ENCODE assay signal across 8 cellular contexts in genomic region chr5:150358261-150359095, GRCh38. TPM values are rescaled to one million over a fixed set of nuclear protein-coding genes. Genes with fewer than 3 reads are reported as not detected.
DNase-seq lines count a peak whose midpoint lies in the region; ATAC-seq and TF ChIP-seq lines count a peak whose summit lies in the region.

No MANE protein-coding gene starts in this region.

- peaks cover 40% of the 10 kb centered on the region for H3K36me3 Mint-ChIP-seq in activated T-helper 2 cell treated with anti-CD3 and anti-CD28 coated beads, Interferon-gamma antibody, Interleukin-2, Interleukin-4, amounts not matched to agents 10 μg/mL and 5 μg/mL and 100 μg/mL, durations not matched to agents 14 hours and 24 hours and 36 hours (ENCODE audit: low read depth)

- H3K4me1 ChIP-seq in cardiac muscle cell (ENCODE audit: low read depth): no peaks in the 10 kb centered on the region
- H3K4me1 ChIP-seq in tibial artery: peaks cover 0 to 21% (median 14%) of the 10 kb centered on the region in 4 donors

- H3K27me3 Mint-ChIP-seq in activated T-helper 2 cell treated with anti-CD3 and anti-CD28 coated beads, Interferon-gamma antibody, Interleukin-2, Interleukin-4, amounts not matched to agents 10 μg/mL and 5 μg/mL and 100 μg/mL, durations not matched to agents 14 hours and 24 hours and 36 hours (ENCODE audit: low read depth): peaks cover 4% of the 10 kb centered on the region

- peak overlapping the region; percentile 85 for H3K27ac Mint-ChIP-seq in activated T-helper 2 cell treated with anti-CD3 and anti-CD28 coated beads, Interferon-gamma antibody, Interleukin-2, Interleukin-4, amounts not matched to agents 10 μg/mL and 5 μg/mL and 100 μg/mL, durations not matched to agents 14 hours and 24 hours and 36 hours

- H3K27ac ChIP-seq in cardiac muscle cell (no peak overlapping the region), tibial artery (peak overlapping the region; percentile 62 to 67)

- TF ChIP-seq CTCF in cardiac muscle cell (IDR thresholded peaks at IDR 0.05; ENCODE audit: low read depth, low read length): no peak
- no peak for TF ChIP-seq CTCF in tibial artery (IDR thresholded peaks at IDR 0.05)

- DNase-seq in cardiac muscle cell (ENCODE audit: low read depth in 1 of 2, low spot score in 1 of 2): peak in 1 of 2 donors; percentile 15
- DNase-seq in left ventricle myocardium superior: no peak
- DNase-seq in activated T-helper 2 cell treated with anti-CD3 and anti-CD28 coated beads, Interferon-gamma antibody, Interleukin-2, Interleukin-4, amounts not matched to agents 10 μg/mL and 5 μg/mL and 100 μg/mL, durations not matched to agents 14 hours and 24 hours and 36 hours (ENCODE audit: low spot score): no peak
- DNase-seq in kidney glomerular epithelial cell (lab: John Stamatoyannopoulos, UW): peak; percentile 53
- no peak for DNase-seq in tibial artery
- DNase-seq in epidermal melanocyte (ENCODE audit: insufficient read length, low spot score): no peak
- no peak for DNase-seq in pons (ENCODE audit: low spot score)

- H3K9me3 Mint-ChIP-seq in activated T-helper 2 cell treated with anti-CD3 and anti-CD28 coated beads, Interferon-gamma antibody, Interleukin-2, Interleukin-4, amounts not matched to agents 10 μg/mL and 5 μg/mL and 100 μg/mL, durations not matched to agents 14 hours and 24 hours and 36 hours: no peaks in the 10 kb centered on the region

- H3K4me1 Mint-ChIP-seq in activated T-helper 2 cell treated with anti-CD3 and anti-CD28 coated beads, Interferon-gamma antibody, Interleukin-2, Interleukin-4, amounts not matched to agents 10 μg/mL and 5 μg/mL and 100 μg/mL, durations not matched to agents 14 hours and 24 hours and 36 hours (ENCODE audit: low read depth): peaks cover 35% of the 10 kb centered on the region

- peak overlapping the region; percentile 68 for H3K4me3 ChIP-seq in cardiac muscle cell
- H3K4me3 ChIP-seq in tibial artery: peak overlapping the region; percentile 67 to 85

- H3K27me3 ChIP-seq in cardiac muscle cell (no peaks in the 10 kb centered on the region), tibial artery (no peaks in the 10 kb centered on the region)

- ATAC-seq in left ventricle myocardium superior (no peak), HG03460 (IDR thresholded peaks at IDR 0.05; ENCODE audit: unreplicated experiment) (no peak)

- H3K9me3 ChIP-seq in cardiac muscle cell (ENCODE audit: low read depth) (no peaks in the 10 kb centered on the region), tibial artery (no peaks in the 10 kb centered on the region)

- H3K4me3 Mint-ChIP-seq in activated T-helper 2 cell treated with anti-CD3 and anti-CD28 coated beads, Interferon-gamma antibody, Interleukin-2, Interleukin-4, amounts not matched to agents 10 μg/mL and 5 μg/mL and 100 μg/mL, durations not matched to agents 14 hours and 24 hours and 36 hours (ENCODE audit: low read depth): peak overlapping the region; percentile 87

- H3K36me3 ChIP-seq in cardiac muscle cell: no peaks in the 10 kb centered on the region
- H3K36me3 ChIP-seq in tibial artery: peaks cover 15 to 34% (median 26%) of the 10 kb centered on the region in 3 donors

- intact Hi-C loops in left ventricle myocardium superior (cut with micrococcal nuclease) (no loop called here), tibial artery (cut with DNase I; ENCODE audit: low total_unique reads) (no loop called here)
- intact Hi-C loops in activated T-helper 2 cell treated with anti-CD3 and anti-CD28 coated beads, Interferon-gamma antibody, Interleukin-2, Interleukin-4, amounts not matched to agents 10 μg/mL and 5 μg/mL and 100 μg/mL, durations not matched to agents 14 hours and 24 hours and 36 hours (cut with micrococcal nuclease): loop anchor here (10.0 kb wide), 1 partner anchor 1416 kb away; the partner anchor contains the start of gene G3BP1

RNA-seq across cellular contexts. Expression of gene TCOF1, which starts 1.0 kb away (rescaled TPM):
- total RNA-seq in cardiac muscle cell: 29.5 and 46.0 TPM in 2 replicates
- polyA plus RNA-seq in cardiac muscle cell: 31.4 and 37.7 TPM in 2 replicates
- total RNA-seq in left ventricle myocardium superior: 21.0 TPM
- total RNA-seq in activated T-helper 2 cell treated with anti-CD3 and anti-CD28 coated beads, Interferon-gamma antibody, Interleukin-2, Interleukin-4, amounts not matched to agents 10 μg/mL and 5 μg/mL and 100 μg/mL, durations not matched to agents 14 hours and 24 hours and 36 hours: 95.8 and 98.2 TPM in 2 replicates

RNA-seq across cellular contexts. Expression of gene CD74, which starts 54.2 kb away (rescaled TPM):
- 11.7 and 12.6 TPM in 2 replicates for total RNA-seq in cardiac muscle cell
- 16.3 and 23.7 TPM in 2 replicates for polyA plus RNA-seq in cardiac muscle cell
- total RNA-seq in left ventricle myocardium superior: 341 TPM
- total RNA-seq in activated T-helper 2 cell treated with anti-CD3 and anti-CD28 coated beads, Interferon-gamma antibody, Interleukin-2, Interleukin-4, amounts not matched to agents 10 μg/mL and 5 μg/mL and 100 μg/mL, durations not matched to agents 14 hours and 24 hours and 36 hours: 445 and 452 TPM in 2 replicates

RNA-seq across cellular contexts. Expression of gene ARSI, which starts 55.8 kb away (rescaled TPM):
- 3.3 and 6.4 TPM in 2 replicates for total RNA-seq in cardiac muscle cell
- polyA plus RNA-seq in cardiac muscle cell: 2.0 and 2.1 TPM in 2 replicates
- 0.25 TPM for total RNA-seq in left ventricle myocardium superior
- not detected in 2 replicates for total RNA-seq in activated T-helper 2 cell treated with anti-CD3 and anti-CD28 coated beads, Interferon-gamma antibody, Interleukin-2, Interleukin-4, amounts not matched to agents 10 μg/mL and 5 μg/mL and 100 μg/mL, durations not matched to agents 14 hours and 24 hours and 36 hours

Comparison
In these comparisons a context has a peak if more than half of its experiments do, and no peak if none do; other contexts are left out.
1. RNA of gene CD74, which starts 54.2 kb away (total RNA-seq): 445 to 452 TPM in activated T-helper 2 cell treated with anti-CD3 and anti-CD28 coated beads, Interferon-gamma antibody, Interleukin-2, Interleukin-4, amounts not matched to agents 10 μg/mL and 5 μg/mL and 100 μg/mL, durations not matched to agents 14 hours and 24 hours and 36 hours and 341 TPM in left ventricle myocardium superior (single experiment); 11.7 to 12.6 TPM in cardiac muscle cell; every median in the first group is over 10 times any median in the second.